8 cellular contexts compared by ENCODE assay signal in genomic region chr2:237474931-237475703, GRCh38. TPM values are rescaled to one million over a fixed set of nuclear protein-coding genes. Genes with fewer than 3 reads are reported as not detected.
DNase-seq lines count a peak whose midpoint lies in the region; ATAC-seq lines count a peak whose summit lies in the region.

No MANE protein-coding gene starts in this region.

- peak overlapping the region; percentile 58 for H3K4me3 ChIP-seq in mononuclear cell (ENCODE audit: low read length)

- H3K27me3 ChIP-seq in mononuclear cell (ENCODE audit: insufficient read depth, low read length) = peaks cover 24% of the 10 kb centered on the region

- H3K4me1 ChIP-seq in mononuclear cell (ENCODE audit: insufficient read depth, low read length) = peaks cover 22% of the 10 kb centered on the region

- DNase-seq in Ammon's horn (ENCODE audit: low spot score) = peak; percentile 72
- peak; percentile 85 for DNase-seq in NCI-H82 (lab: John Stamatoyannopoulos, UW)
- DNase-seq in activated CD8-positive, alpha-beta memory T cell treated with anti-CD3 and anti-CD28 coated beads, Interleukin-2, amount 50 U/mL, for 4 hours = peak; percentile 78
- DNase-seq in epidermal melanocyte (ENCODE audit: insufficient read length, low spot score) = peak; percentile 79
- peak; percentile 64 to 68 for DNase-seq in stimulated activated CD8-positive, alpha-beta memory T cell treated with anti-CD3 and anti-CD28 coated beads, Interleukin-2, amount 100 ng/mL, for 48 hours (ENCODE audit: low read depth in 2 of 2)

- peak; percentile 59 for ATAC-seq in GM18907 (IDR thresholded peaks at IDR 0.05; ENCODE audit: unreplicated experiment)
- ATAC-seq in HG03135 (IDR thresholded peaks at IDR 0.05; ENCODE audit: unreplicated experiment) = peak; percentile 90

- no peaks in the 10 kb centered on the region for H3K9me3 ChIP-seq in mononuclear cell (ENCODE audit: low read depth, low read length)

RNA-seq across cellular contexts. Expression of gene MLPH, which starts 11.9 kb away (rescaled TPM):
- total RNA-seq in mononuclear cell = not detected

Comparison
In these comparisons a context has a peak if more than half of its experiments do, and no peak if none do; other contexts are left out.
1. Peak in every context shown above with its lines: DNase-seq, ATAC-seq and H3K4me3 ChIP-seq.